In the genomic region with DNA sequence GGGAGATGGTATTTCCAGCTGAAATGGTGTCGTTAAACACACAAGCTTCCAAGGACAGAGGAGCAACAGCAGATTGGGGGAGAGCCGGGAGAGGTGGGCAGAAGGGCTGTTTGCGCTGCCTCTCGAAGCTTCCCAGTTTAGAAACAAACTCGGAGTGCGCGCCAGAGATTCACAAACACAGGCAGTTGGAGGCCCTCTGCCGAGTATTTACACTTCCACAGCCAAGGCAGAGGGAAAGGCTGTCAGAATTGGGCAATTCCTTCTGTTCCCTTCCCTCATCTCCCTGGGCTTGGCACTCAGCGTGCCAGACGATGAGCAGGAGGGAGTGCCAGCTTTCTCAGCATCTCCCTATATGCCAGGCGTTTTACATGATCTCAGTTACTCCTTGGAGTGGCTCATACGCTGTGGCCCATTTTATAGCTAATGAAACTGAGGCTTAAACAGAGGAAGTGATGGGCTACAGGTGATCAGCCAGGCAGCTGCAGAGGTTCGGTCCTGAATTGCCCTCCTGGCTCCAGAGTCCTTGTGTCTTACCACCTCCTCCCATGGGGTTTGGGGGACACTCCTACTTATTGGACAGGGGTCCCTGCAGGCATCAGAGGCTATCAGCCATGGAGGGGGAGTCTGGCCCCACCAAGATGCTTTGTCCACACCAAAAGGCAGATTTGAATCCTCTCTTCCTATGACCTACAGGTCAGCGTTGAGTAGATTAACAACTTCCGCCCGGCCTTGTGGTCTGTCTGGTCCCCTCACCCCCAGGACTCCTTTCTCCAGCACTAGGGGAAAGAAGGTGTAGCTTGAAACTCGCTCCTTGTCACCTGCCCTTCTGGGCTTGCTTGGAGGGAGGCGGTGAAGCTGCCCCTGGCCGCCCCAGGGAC, we compare ENCODE assay signal across 12 cellular contexts. TPM values are rescaled to one million over a fixed set of nuclear protein-coding genes. Genes with fewer than 3 reads are reported as not detected.
DNase-seq lines count a peak whose midpoint lies in the region; ATAC-seq and TF ChIP-seq lines count a peak whose summit lies in the region.
"Had no signal": no experiment of that assay in that cellular context is flagged by ENCODE, and none has a peak within 500 bp of the region (broad histone marks: within the 10 kb centered on the region; RNA-seq: fewer than 3 reads in every experiment).

No MANE protein-coding gene starts in this region.

- H3K27me3 ChIP-seq in GM23248 (replicated peaks; ENCODE audit: insufficient read depth), result peaks cover 23% of the 10 kb centered on the region
- no peaks in the 10 kb centered on the region for H3K27me3 ChIP-seq in adrenal gland
- H3K27me3 ChIP-seq in right cardiac atrium (ENCODE audit: control insufficient read depth, insufficient read depth), result no peaks in the 10 kb centered on the region
- H3K27me3 ChIP-seq in sigmoid colon, result peaks cover 0 to 19% (median 15%) of the 10 kb centered on the region in 3 donors

- TF ChIP-seq CTCF in adrenal gland (IDR thresholded peaks at IDR 0.05) (no peak), sigmoid colon (IDR thresholded peaks at IDR 0.05) (no peak)

- H3K9me2 ChIP-seq in GM23248 (ENCODE audit: insufficient read depth), result no peaks in the 10 kb centered on the region

- ATAC-seq in right cardiac atrium (no peak), GM21619 (IDR thresholded peaks at IDR 0.05; ENCODE audit: unreplicated experiment) (no peak)
- ATAC-seq: HCT116 had no signal

- CTCF ChIA-PET in HEK293T (lab: Yijun Ruan, JAX), result interaction anchor here (1.2 kb wide), 1 partner anchor 108 kb away, joined by 11 read pairs; no protein-coding TSS in a partner anchor

- no peak for TF ChIP-seq EP300 in sigmoid colon (IDR thresholded peaks at IDR 0.05)

- H2AFZ ChIP-seq in GM23248, result 0 out of 2 replicates have a peak overlapping the region, but pooled peaks have one; percentile 20

- intact Hi-C loops in adrenal gland (cut with DNase I) (loop anchor here in 1 of 2 donors (5.0 kb wide), 2 partner anchors 56 to 119 kb away; no protein-coding TSS in a partner anchor), right cardiac atrium (cut with DNase I) (loop anchor here in 2 of 4 donors (10.0 kb wide), 2 partner anchors 58 to 112 kb away; no protein-coding TSS in a partner anchor), sigmoid colon (cut with DNase I) (loop anchor here (10.0 kb wide), 1 partner anchor 278 kb away; a partner anchor contains a TSS)

- no peak overlapping the region for H3K4me3 ChIP-seq in GM23248
- peak overlapping the region in 1 of 4 donors; percentile 81 for H3K4me3 ChIP-seq in adrenal gland
- no peak overlapping the region for H3K4me3 ChIP-seq in right cardiac atrium (ENCODE audit: low read length)
- H3K4me3 ChIP-seq in sigmoid colon, result peak overlapping the region in 1 of 4 donors; percentile 7

- H3K9me3 ChIP-seq in GM23248 (ENCODE audit: low read depth) (no peaks in the 10 kb centered on the region), adrenal gland (replicated peaks in 1 of 3) (no peaks in the 10 kb centered on the region), right cardiac atrium (ENCODE audit: control insufficient read depth, low read length) (no peaks in the 10 kb centered on the region), sigmoid colon (no peaks in the 10 kb centered on the region)

- H3K4me1 ChIP-seq in GM23248 (ENCODE audit: insufficient read depth) (no peaks in the 10 kb centered on the region), adrenal gland (replicated peaks in 1 of 2) (peaks cover 56 to 80% of the 10 kb centered on the region in 2 donors), right cardiac atrium (ENCODE audit: control insufficient read depth, insufficient read depth, low read length) (peaks cover 18% of the 10 kb centered on the region), sigmoid colon (peaks cover 0 to 78% (median 61%) of the 10 kb centered on the region in 4 donors)

- H3K79me2 ChIP-seq in GM23248 (ENCODE audit: insufficient read depth), result no peaks in the 10 kb centered on the region

- in situ Hi-C loops in GM23248 (cut with MboI), result no loop called here

- H3K27ac ChIP-seq in GM23248, result no peak overlapping the region
- H3K27ac ChIP-seq in adrenal gland, result peak overlapping the region; percentile 40 to 89 (median 81)
- peak overlapping the region; percentile 74 for H3K27ac ChIP-seq in right cardiac atrium (ENCODE audit: low read length)
- H3K27ac ChIP-seq in sigmoid colon, result peak overlapping the region; percentile 41 to 76 (median 62)

- H3K4me2 ChIP-seq in GM23248 (ENCODE audit: unreplicated experiment), result no peak overlapping the region

- 31% methylated on average over 19 of the region's 19 CpGs for whole genome bisulfite sequencing in GM23248 (ENCODE audit: low coverage in 1 of 2, low lambda C conversion rate in 2 of 2, missing lambda C conversion rate in 2 of 2), 2 experiments
- WGBS in adrenal gland, 4 donors, result 49 to 59% (median 53%) methylated on average over 14 to 19 of the region's 19 CpGs
- 63% methylated on average over 19 of the region's 19 CpGs for WGBS in right cardiac atrium
- 82 to 86% methylated on average over 19 of the region's 19 CpGs for WGBS in sigmoid colon, 2 donors

- no peaks in the 10 kb centered on the region for H3K36me3 ChIP-seq in GM23248 (ENCODE audit: low read depth)
- H3K36me3 ChIP-seq in adrenal gland (replicated peaks in 1 of 2), result no peaks in the 10 kb centered on the region
- no peaks in the 10 kb centered on the region for H3K36me3 ChIP-seq in sigmoid colon

- H3K9ac ChIP-seq in GM23248, result no peak overlapping the region

- peak in 1 of 2 donors; percentile 49 for TF ChIP-seq POLR2A in adrenal gland (IDR thresholded peaks at IDR 0.05)
- no peak for TF ChIP-seq POLR2A in sigmoid colon (IDR thresholded peaks at IDR 0.05)

- H4K20me1 ChIP-seq in GM23248 (ENCODE audit: insufficient read depth), result no peaks in the 10 kb centered on the region

- POLR2A ChIA-PET in HEK293T (lab: Yijun Ruan, JAX), result no interaction called here

- H3F3A ChIP-seq in GM23248 (ENCODE audit: insufficient read depth), result no peaks in the 10 kb centered on the region

- DNase-seq in GM23248, result peak; percentile 61
- DNase-seq in adrenal gland, result peak in 6 of 7 donors; percentile 68 to 81 (median 77)
- peak; percentile 41 to 77 (median 73) for DNase-seq in right cardiac atrium
- peak; percentile 92 for DNase-seq in sigmoid colon
- no peak for DNase-seq in CD1c-positive myeloid dendritic cell (ENCODE audit: extremely low spot score)
- DNase-seq in HEK293T (ENCODE audit: extremely low spot score), result no peak
- DNase-seq in H4 (ENCODE audit: low spot score), result no peak
- DNase-seq: activated CD8-positive, alpha-beta memory T cell treated with anti-CD3 and anti-CD28 coated beads, Interleukin-2, amount 50 U/mL, for 48 hours; DND-41; SW 1271 had no signal

TF ChIP-seq in HEK293T, 16 proteins besides CTCF, POLR2A, EP300 and RAD21:
- TF ChIP-seq L3MBTL2 (conservative IDR thresholded peaks at IDR 0.05), result no peak
- no peak for TF ChIP-seq ZNF384 (IDR thresholded peaks at IDR 0.05)
- TF ChIP-seq BHLHE40 (IDR thresholded peaks at IDR 0.05; ENCODE audit: borderline replicate concordance), result no peak
- no peak for TF ChIP-seq LEF1 (IDR thresholded peaks at IDR 0.05; ENCODE audit: borderline replicate concordance)
- TF ChIP-seq FOXK2 (IDR thresholded peaks at IDR 0.05), result no peak
- TF ChIP-seq ARNT (IDR thresholded peaks at IDR 0.05), result no peak
- TF ChIP-seq FOXA1 (IDR thresholded peaks at IDR 0.05), result no peak
- TF ChIP-seq, protein P1, sequence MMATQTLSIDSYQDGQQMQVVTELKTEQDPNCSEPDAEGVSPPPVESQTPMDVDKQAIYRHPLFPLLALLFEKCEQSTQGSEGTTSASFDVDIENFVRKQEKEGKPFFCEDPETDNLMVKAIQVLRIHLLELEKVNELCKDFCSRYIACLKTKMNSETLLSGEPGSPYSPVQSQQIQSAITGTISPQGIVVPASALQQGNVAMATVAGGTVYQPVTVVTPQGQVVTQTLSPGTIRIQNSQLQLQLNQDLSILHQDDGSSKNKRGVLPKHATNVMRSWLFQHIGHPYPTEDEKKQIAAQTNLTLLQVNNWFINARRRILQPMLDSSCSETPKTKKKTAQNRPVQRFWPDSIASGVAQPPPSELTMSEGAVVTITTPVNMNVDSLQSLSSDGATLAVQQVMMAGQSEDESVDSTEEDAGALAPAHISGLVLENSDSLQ (IDR thresholded peaks at IDR 0.05), result no peak
- TF ChIP-seq HDGF (IDR thresholded peaks at IDR 0.05; ENCODE audit: borderline replicate concordance), result no peak
- TF ChIP-seq ELF4 (IDR thresholded peaks at IDR 0.05), result no peak
- no peak for TF ChIP-seq NFRKB (IDR thresholded peaks at IDR 0.05)
- no peak for TF ChIP-seq FOXM1 (IDR thresholded peaks at IDR 0.05; ENCODE audit: borderline replicate concordance)
- no peak for TF ChIP-seq TARDBP (IDR thresholded peaks at IDR 0.05)
- no peak for TF ChIP-seq SUZ12 (IDR thresholded peaks at IDR 0.05)
- no peak for TF ChIP-seq SP1 (IDR thresholded peaks at IDR 0.05)
- TF ChIP-seq CTBP1 (IDR thresholded peaks at IDR 0.05; ENCODE audit: borderline replicate concordance), result no peak

RNA-seq across cellular contexts. Expression of a gene that starts 3.1 kb away (rescaled TPM):
- total RNA-seq in GM23248 (2014; rRNA removed; shearing (Covaris generic)), result 0.89 and 0.97 TPM in 2 replicates
- polyA plus RNA-seq in GM23248 (2016; fragmentation: Nextera tagmentation; extraction: Ambion mirVana) (not detected in 2 replicates), adrenal gland (10 to 100 TPM in 2 of 3 donors, 1 to 10 TPM in 1; 9.2 to 36.7 (median 11.7) TPM), right cardiac atrium (14.8 TPM), sigmoid colon (1 to 10 TPM; 1.2 to 2.2 (median 2.1) TPM)
- total RNA-seq in adrenal gland (10 to 100 TPM; 15.2 to 57.8 (median 27.1) TPM), right cardiac atrium (10 to 100 TPM in 2 of 4 donors, 1 to 10 TPM in 2; 9.3 to 16.4 (median 10.0) TPM), sigmoid colon (1 to 10 TPM; 1.1 to 3.3 (median 1.7) TPM)
- total RNA-seq in H4 (2014; rRNA removed; shearing (Covaris generic)), result 0.68 and 1.2 TPM in 2 replicates

Comparison
In these comparisons a context has a peak if more than half of its experiments do, and no peak if none do; other contexts are left out.
1. DNase-seq: peak in GM23248 (single experiment), adrenal gland (6 of 7), right cardiac atrium (3 of 3) and sigmoid colon (single experiment); none in CD1c-positive myeloid dendritic cell (single experiment), HEK293T (single experiment) and H4 (single experiment).